Comparison of ENCODE assay signal across 8 cellular contexts in genomic region chr5:1511651-1512540, GRCh38. TPM values are rescaled to one million over a fixed set of nuclear protein-coding genes. Genes with fewer than 3 reads are reported as not detected.
DNase-seq lines count a peak whose midpoint lies in the region; ATAC-seq and TF ChIP-seq lines count a peak whose summit lies in the region.

No MANE protein-coding gene starts in this region.

- no peak overlapping the region for H2BK12ac ChIP-seq in H9 (ENCODE audit: insufficient read length, low read depth, low read length)

- WGBS in H9 (ENCODE audit: extremely low coverage, insufficient read length, low lambda C conversion rate), result no CpG with 5 or more reads among the region's 21 CpGs

- peaks cover 63% of the 10 kb centered on the region; the same call in 1 of the 2 replicates for H3K79me2 ChIP-seq in H9 (ENCODE audit: insufficient read depth, low read length)

- H3K36me3 ChIP-seq in BE2C (peaks cover 16% of the 10 kb centered on the region), WERI-Rb-1 (peaks cover 56% of the 10 kb centered on the region), iPS-20b (ENCODE audit: insufficient read depth, low read depth, low read length) (peaks cover 85% of the 10 kb centered on the region)

- peaks cover 5% of the 10 kb centered on the region for H3K79me1 ChIP-seq in H9 (ENCODE audit: insufficient read depth, low read depth, low read length, poor library complexity, severe bottlenecking)

- no peak overlapping the region for H3T11ph ChIP-seq in H9 (ENCODE audit: low read length)

- no peak for ATAC-seq in HG03521 (IDR thresholded peaks at IDR 0.05; ENCODE audit: unreplicated experiment)
- ATAC-seq in HG02588 (IDR thresholded peaks at IDR 0.05; ENCODE audit: unreplicated experiment), result no peak

- no peak overlapping the region for H3K56ac ChIP-seq in H9 (ENCODE audit: insufficient read length, low read depth, low read length)

- peak overlapping the region; percentile 85 to 95 (median 93) for H3K27ac Mint-ChIP-seq in H9

- no peak overlapping the region for H4K8ac ChIP-seq in H9 (replicated peaks; ENCODE audit: insufficient read length, low read depth, low read length)

- no peak overlapping the region for H2AFZ ChIP-seq in H9 (ENCODE audit: low read length)

- no peaks in the 10 kb centered on the region for H3K27me3 Mint-ChIP-seq in H9 (ENCODE audit: low read depth)

- H4K91ac ChIP-seq in H9 (ENCODE audit: insufficient read length, low read depth, low read length), result no peak overlapping the region

- no peak overlapping the region for H3K27ac ChIP-seq in H9 (ENCODE audit: insufficient read length, low read depth, low read length)
- H3K27ac ChIP-seq in WERI-Rb-1, result no peak overlapping the region
- peak overlapping the region; percentile 5 for H3K27ac ChIP-seq in iPS-20b (ENCODE audit: low read length)

- no peak overlapping the region; the same call in 1 of the 2 replicates for H3K14ac ChIP-seq in H9 (ENCODE audit: insufficient read depth, low read length)

- H2BK5ac ChIP-seq in H9 (ENCODE audit: insufficient read length, low read length), result no peak overlapping the region

- H3K4me1 Mint-ChIP-seq in H9, result peaks cover 71% of the 10 kb centered on the region in 2 experiments

- no peak overlapping the region for H4K5ac ChIP-seq in H9 (ENCODE audit: insufficient read length, low read depth, low read length)

- no peaks in the 10 kb centered on the region; a peak in 1 of 5 replicates for H3K9me3 Mint-ChIP-seq in H9

- H3K27me3 ChIP-seq in BE2C (no peaks in the 10 kb centered on the region), H9 (ENCODE audit: insufficient read depth, low read length) (no peaks in the 10 kb centered on the region), WERI-Rb-1 (ENCODE audit: insufficient read depth, low read depth, severe bottlenecking) (no peaks in the 10 kb centered on the region), iPS-20b (ENCODE audit: insufficient read depth, low read length) (no peaks in the 10 kb centered on the region)

- peaks cover 6% of the 10 kb centered on the region for H4K20me1 ChIP-seq in H9 (ENCODE audit: control insufficient read depth, insufficient read depth, insufficient read length)

- H3K4me1 ChIP-seq in BE2C, result no peaks in the 10 kb centered on the region
- H3K4me1 ChIP-seq in H9 (ENCODE audit: insufficient read depth, low read length), result peaks cover 18% of the 10 kb centered on the region
- peaks cover 39% of the 10 kb centered on the region for H3K4me1 ChIP-seq in iPS-20b (ENCODE audit: insufficient read depth, low read length)

- no peak overlapping the region for H2BK20ac ChIP-seq in H9 (ENCODE audit: low read depth, low read length, poor library complexity, severe bottlenecking)

- no peak overlapping the region for H3K4me3 Mint-ChIP-seq in H9

- no peak overlapping the region for H3K23ac ChIP-seq in H9 (ENCODE audit: insufficient read length, low read depth, low read length)

- 0 out of 2 replicates have a peak, but pooled peaks have one; percentile 4 for TF ChIP-seq CTCF in BE2C (IDR thresholded peaks at IDR 0.05; ENCODE audit: low read depth, low read length)
- peak; percentile 50; the same call in 2 of the 3 replicates for TF ChIP-seq CTCF in H9 (conservative IDR thresholded peaks at IDR 0.05)
- TF ChIP-seq CTCF in WERI-Rb-1 (IDR thresholded peaks at IDR 0.05; ENCODE audit: low read depth, low read length), result peak; percentile 98

- H3K18ac ChIP-seq in H9 (ENCODE audit: insufficient read length, low read depth, low read length), result peak overlapping the region; percentile 57

- H3K9ac ChIP-seq in H9 (ENCODE audit: extremely low read depth, insufficient read length, low read length), result no peak overlapping the region
- no peak overlapping the region for H3K9ac ChIP-seq in iPS-20b (ENCODE audit: low read depth, low read length)

- H2BK15ac ChIP-seq in H9 (ENCODE audit: low read depth, low read length), result no peak overlapping the region

- H2BK120ac ChIP-seq in H9 (ENCODE audit: low read depth, low read length, poor library complexity, severe bottlenecking), result no peak overlapping the region

- peaks cover 32 to 66% (median 59%) of the 10 kb centered on the region in 3 experiments for H3K36me3 Mint-ChIP-seq in H9 (ENCODE audit: insufficient read depth in 1 of 3, low read depth in 3 of 3)

- no peaks in the 10 kb centered on the region for H3K9me3 ChIP-seq in BE2C
- no peaks in the 10 kb centered on the region for H3K9me3 ChIP-seq in H9 (ENCODE audit: control insufficient read depth, low read depth, low read length)
- H3K9me3 ChIP-seq in WERI-Rb-1 (ENCODE audit: severe bottlenecking), result no peaks in the 10 kb centered on the region
- no peaks in the 10 kb centered on the region for H3K9me3 ChIP-seq in iPS-20b (ENCODE audit: insufficient read depth, low read depth, low read length)

- no peak overlapping the region for H3K4ac ChIP-seq in H9 (ENCODE audit: low read depth, low read length)

- peak; percentile 12 for DNase-seq in BE2C
- DNase-seq in H9, result peak; percentile 48
- DNase-seq in WERI-Rb-1, result peak; percentile 92
- peak; percentile 34 for DNase-seq in ureter (ENCODE audit: low spot score)
- DNase-seq in NCI-H1092 (lab: John Stamatoyannopoulos, UW), result no peak

- no peak overlapping the region for H3K4me2 ChIP-seq in H9 (ENCODE audit: insufficient read depth, insufficient read length, low read length)

- no peak overlapping the region for H3K4me3 ChIP-seq in BE2C (ENCODE audit: low read depth, low read length)
- no peak overlapping the region for H3K4me3 ChIP-seq in WERI-Rb-1 (ENCODE audit: low read depth, low read length)
- H3K4me3 ChIP-seq in iPS-20b (ENCODE audit: low read length), result no peak overlapping the region

- H3K23me2 ChIP-seq in H9 (ENCODE audit: insufficient read length, low read depth, low read length, poor library complexity, severe bottlenecking), result no peaks in the 10 kb centered on the region

- H2AK5ac ChIP-seq in H9 (ENCODE audit: insufficient read length, low read length), result no peak overlapping the region

RNA-seq across cellular contexts. Expression of gene LPCAT1, which starts 11.9 kb away (rescaled TPM):
- polyA plus RNA-seq in BE2C (2012; ENCODE audit: insufficient read depth, insufficient read length, low read depth), result 28.2 TPM
- total RNA-seq in H9 (2021), result 222 and 231 TPM in 2 replicates
- total RNA-seq in ureter, result 48.0 TPM

Comparison
In these comparisons a context has a peak if more than half of its experiments do, and no peak if none do; other contexts are left out.
1. CTCF ChIP-seq: peak in every context shown above with its lines; median percentile 98 in WERI-Rb-1; 50 in H9; 4 in BE2C.